ENCODE assay signal across 19 cellular contexts in genomic region chr1:75795703-75796193, GRCh38. TPM values are rescaled to one million over a fixed set of nuclear protein-coding genes. Genes with fewer than 3 reads are reported as not detected.
DNase-seq lines count a peak whose midpoint lies in the region; ATAC-seq and TF ChIP-seq lines count a peak whose summit lies in the region.
"Had no signal": no experiment of that assay in that cellular context is flagged by ENCODE, and none has a peak within 500 bp of the region (broad histone marks: within the 10 kb centered on the region; RNA-seq: fewer than 3 reads in every experiment).

No MANE protein-coding gene starts in this region.

- intact Hi-C loops in cardiac septum (cut with DNase I) = no loop called here

- H3K79me2 ChIP-seq in GM23338 (replicated peaks; ENCODE audit: insufficient read depth) = peaks cover 23% of the 10 kb centered on the region

- no peak for TF ChIP-seq CTCF in cardiac muscle cell (IDR thresholded peaks at IDR 0.05; ENCODE audit: low read depth, low read length)
- no peak for TF ChIP-seq CTCF in GM23338 (conservative IDR thresholded peaks at IDR 0.05; ENCODE audit: low read depth in 2 of 2)

- peaks cover 39% of the 10 kb centered on the region for H4K20me1 ChIP-seq in GM23338 (replicated peaks; ENCODE audit: insufficient read depth)

- no peaks in the 10 kb centered on the region for H3K4me1 ChIP-seq in cardiac muscle cell (ENCODE audit: low read depth)
- no peaks in the 10 kb centered on the region for H3K4me1 ChIP-seq in GM23338 (ENCODE audit: insufficient read depth)

- no peaks in the 10 kb centered on the region for H3K9me2 ChIP-seq in GM23338 (ENCODE audit: insufficient read depth)

- ATAC-seq in GM23338 (peak; percentile 3; the same call in 2 of the 3 replicates), SK-N-SH treated with all-trans-retinoic acid at 6 μM for 48 hours (no peak), GM18909 (IDR thresholded peaks at IDR 0.05; ENCODE audit: poor library complexity, unreplicated experiment) (no peak)

- DNase-seq in cardiac muscle cell (ENCODE audit: low read depth in 1 of 2, low spot score in 1 of 2) = no peak
- no peak for DNase-seq in cardiac septum (ENCODE audit: low spot score)
- DNase-seq in GM23338 (ENCODE audit: low spot score) = no peak
- no peak for DNase-seq in RPMI8226
- DNase-seq: activated CD4-positive, CD25-positive, alpha-beta regulatory T cell treated with anti-CD3 and anti-CD28 coated beads, Interleukin-2, amount 50 U/mL, for 72 hours; effector CD4-positive, alpha-beta T cell; NCI-H1436; NCI-H226; NK-92 treated with Interleukin-12 subunit alpha and Interleukin-12 subunit beta, amount 100 ng/mL, for 24 hours; occipital lobe had no signal

- peaks cover 5% of the 10 kb centered on the region for H3K27me3 Mint-ChIP-seq in GM23338 (ENCODE audit: insufficient read depth, low read depth, poor library complexity)
- H3K27me3 Mint-ChIP-seq in stimulated activated naive CD8-positive, alpha-beta T cell treated with anti-CD3 and anti-CD28 coated beads, Interleukin-15, Interleukin-2, amounts not matched to agents 100 ng/mL and 50 ng/mL, for 24 hours = no peaks in the 10 kb centered on the region

- H3K4me3 ChIP-seq in cardiac muscle cell (no peak overlapping the region), GM23338 (no peak overlapping the region)
- H3K4me3 ChIP-seq: HAP-1, right atrium auricular region had no signal

- H3K4me3 Mint-ChIP-seq in GM23338 = no peak overlapping the region
- H3K4me3 Mint-ChIP-seq in stimulated activated naive CD8-positive, alpha-beta T cell treated with anti-CD3 and anti-CD28 coated beads, Interleukin-15, Interleukin-2, amounts not matched to agents 100 ng/mL and 50 ng/mL, for 24 hours = peak overlapping the region; percentile 9
- H3K4me3 Mint-ChIP-seq: T-helper 1 cell treated with Interleukin-12 subunit alpha and Interleukin-12 subunit beta and Interleukin-4 antibody, amounts not matched to agents 30 μg/mL and 1 μg/mL, for 36 hours had no signal

- H3K27ac ChIP-seq in cardiac muscle cell = peak overlapping the region; percentile 55
- H3K27ac ChIP-seq in GM23338 (ENCODE audit: low read depth) = peak overlapping the region; percentile 85
- H3K27ac ChIP-seq: right atrium auricular region had no signal

- H3K4me1 Mint-ChIP-seq in GM23338 = peaks cover 7% of the 10 kb centered on the region; the same call in 2 of the 3 replicates
- H3K4me1 Mint-ChIP-seq in stimulated activated naive CD8-positive, alpha-beta T cell treated with anti-CD3 and anti-CD28 coated beads, Interleukin-15, Interleukin-2, amounts not matched to agents 100 ng/mL and 50 ng/mL, for 24 hours (ENCODE audit: low read depth) = peaks cover 37% of the 10 kb centered on the region

- H3K4me2 ChIP-seq in GM23338 = no peak overlapping the region

- no peak overlapping the region for H3K27ac Mint-ChIP-seq in GM23338
- H3K27ac Mint-ChIP-seq in stimulated activated naive CD8-positive, alpha-beta T cell treated with anti-CD3 and anti-CD28 coated beads, Interleukin-15, Interleukin-2, amounts not matched to agents 100 ng/mL and 50 ng/mL, for 24 hours = peak overlapping the region; percentile 75
- H3K27ac Mint-ChIP-seq: T-helper 1 cell treated with Interleukin-12 subunit alpha and Interleukin-12 subunit beta and Interleukin-4 antibody, amounts not matched to agents 30 μg/mL and 1 μg/mL, for 36 hours had no signal

- H3K27me3 ChIP-seq in cardiac muscle cell (no peaks in the 10 kb centered on the region), GM23338 (ENCODE audit: insufficient read depth) (no peaks in the 10 kb centered on the region)
- H3K27me3 ChIP-seq: right atrium auricular region had no signal

- peaks cover 40% of the 10 kb centered on the region for H3F3A ChIP-seq in GM23338 (replicated peaks; ENCODE audit: low read depth)

- no peak overlapping the region for H2AFZ ChIP-seq in GM23338

- no peaks in the 10 kb centered on the region for H3K9me3 ChIP-seq in cardiac muscle cell (ENCODE audit: low read depth)
- H3K9me3 ChIP-seq: HAP-1, right atrium auricular region had no signal

- H3K36me3 Mint-ChIP-seq in GM23338 (ENCODE audit: low read depth) = peaks cover 83% of the 10 kb centered on the region
- H3K36me3 Mint-ChIP-seq in stimulated activated naive CD8-positive, alpha-beta T cell treated with anti-CD3 and anti-CD28 coated beads, Interleukin-15, Interleukin-2, amounts not matched to agents 100 ng/mL and 50 ng/mL, for 24 hours (ENCODE audit: low read depth) = peaks cover 75% of the 10 kb centered on the region

- H3K36me3 ChIP-seq in cardiac muscle cell = peaks cover 64% of the 10 kb centered on the region
- peaks cover 54% of the 10 kb centered on the region for H3K36me3 ChIP-seq in GM23338 (ENCODE audit: insufficient read depth)

- H3K9me3 Mint-ChIP-seq in GM23338 = no peaks in the 10 kb centered on the region; the same call in 2 of the 3 replicates
- no peaks in the 10 kb centered on the region for H3K9me3 Mint-ChIP-seq in stimulated activated naive CD8-positive, alpha-beta T cell treated with anti-CD3 and anti-CD28 coated beads, Interleukin-15, Interleukin-2, amounts not matched to agents 100 ng/mL and 50 ng/mL, for 24 hours
- H3K9me3 Mint-ChIP-seq: T-helper 1 cell treated with Interleukin-12 subunit alpha and Interleukin-12 subunit beta and Interleukin-4 antibody, amounts not matched to agents 30 μg/mL and 1 μg/mL, for 36 hours had no signal

TF ChIP-seq in GM23338, 12 proteins besides CTCF, POLR2A, EP300 and RAD21:
- TF ChIP-seq EZH2 (IDR thresholded peaks at IDR 0.05; ENCODE audit: low read depth, unreplicated experiment) = no peak
- TF ChIP-seq POLR2AphosphoS5 (IDR thresholded peaks at IDR 0.05; ENCODE audit: low read depth) = peak; percentile 20; the same call in 1 of the 2 replicates

TF ChIP-seq in SK-N-SH treated with all-trans-retinoic acid at 6 μM for 48 hours, 23 proteins besides CTCF, POLR2A, EP300 and RAD21:
- TF ChIP-seq ISL1 (CRISPR knock-in tag; IDR thresholded peaks at IDR 0.05) (no peak), PPARA (CRISPR knock-in tag; IDR thresholded peaks at IDR 0.05; ENCODE audit: borderline replicate concordance) (no peak), CREB5 (CRISPR knock-in tag; IDR thresholded peaks at IDR 0.05; ENCODE audit: low read depth) (peak; percentile 12; the same call in 1 of the 2 replicates), OSR1 (CRISPR knock-in tag; IDR thresholded peaks at IDR 0.05) (no peak), TOX (CRISPR knock-in tag; IDR thresholded peaks at IDR 0.05; ENCODE audit: borderline replicate concordance) (no peak), GLIS3 (CRISPR knock-in tag; IDR thresholded peaks at IDR 0.05) (0 out of 2 replicates have a peak, but pooled peaks have one; percentile 58)

RNA-seq across cellular contexts. Expression of gene MSH4, which starts 0.9 kb away (rescaled TPM):
- total RNA-seq in cardiac muscle cell = 0.06 and 0.11 TPM in 2 replicates
- polyA plus RNA-seq in cardiac muscle cell = 0.10 TPM in 1 of 2 replicates, not detected in the other
- 0.81 TPM for total RNA-seq in cardiac septum
- 0.24 and 0.97 TPM in 2 replicates for total RNA-seq in GM23338 (2014; rRNA removed; shearing (Covaris generic))
- 0.07 and 0.10 TPM in 2 replicates for polyA plus RNA-seq in GM23338 (2016; fragmentation: Nextera tagmentation; extraction: Ambion mirVana)
- total RNA-seq: G401, LHCN-M2 had no signal
- polyA plus RNA-seq: liver had no signal

RNA-seq across cellular contexts. Expression of gene RABGGTB, which starts 9.7 kb away (rescaled TPM):
- 63.9 and 74.2 TPM in 2 replicates for total RNA-seq in cardiac muscle cell
- 27.7 and 37.4 TPM in 2 replicates for polyA plus RNA-seq in cardiac muscle cell
- total RNA-seq in cardiac septum = 62.1 TPM
- total RNA-seq in GM23338 (2014; rRNA removed; shearing (Covaris generic)) = 136 and 162 TPM in 2 replicates
- 75.7 and 77.1 TPM in 2 replicates for polyA plus RNA-seq in GM23338 (2016; fragmentation: Nextera tagmentation; extraction: Ambion mirVana)
